ENCODE assay signal across 1 cellular context in genomic region chr1:11984559-11984958, GRCh38.
TF ChIP-seq lines count a peak whose summit lies in the region.

No MANE protein-coding gene starts in this region.

TF ChIP-seq in endothelial cell of umbilical vein, 7 proteins besides CTCF, POLR2A, EP300 and RAD21:
- TF ChIP-seq JUN (IDR thresholded peaks at IDR 0.05; ENCODE audit: borderline replicate concordance, insufficient read depth, insufficient read length, low read depth), result no peak
- TF ChIP-seq EZH2 (IDR thresholded peaks at IDR 0.05; ENCODE audit: borderline replicate concordance, low read depth, low read length, severe bottlenecking), result no peak
- no peak for TF ChIP-seq MAX (IDR thresholded peaks at IDR 0.05; ENCODE audit: insufficient read depth, insufficient read length)
- TF ChIP-seq POLR2AphosphoS5 (IDR thresholded peaks at IDR 0.05; ENCODE audit: insufficient read depth, low read depth, low read length), result no peak
- TF ChIP-seq MYC (IDR thresholded peaks at IDR 0.05; ENCODE audit: low read depth, low read length), result no peak
- no peak for TF ChIP-seq FOS (IDR thresholded peaks at IDR 0.05; ENCODE audit: borderline replicate concordance, insufficient read depth, low read length)
- no peak for TF ChIP-seq GATA2 (IDR thresholded peaks at IDR 0.05; ENCODE audit: insufficient read depth, insufficient read length, low read depth, low read length)
